Comparison of ENCODE assay signal across 2 cellular contexts in the genomic region with DNA sequence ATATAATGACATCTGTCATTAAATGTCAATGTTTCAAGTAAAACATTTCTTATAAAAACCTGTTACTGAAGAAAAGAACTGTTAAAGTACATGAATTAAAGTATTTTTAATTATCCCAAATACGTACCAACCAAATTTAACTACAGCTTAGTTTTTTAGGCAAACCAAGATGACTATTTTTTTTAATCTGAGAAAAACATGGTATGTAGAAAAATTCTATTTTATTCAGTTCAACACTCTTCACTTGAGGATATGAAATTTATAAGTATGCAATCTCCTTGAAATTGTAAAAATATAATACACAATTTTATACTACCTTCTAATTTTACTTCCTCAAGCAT.
TF ChIP-seq lines count a peak whose summit lies in the region.

No MANE protein-coding gene starts in this region.

TF ChIP-seq in IMR-90, 13 proteins besides CTCF, POLR2A, EP300 and RAD21:
- TF ChIP-seq CEBPB (IDR thresholded peaks at IDR 0.05; ENCODE audit: low read depth, low read length) (no peak), USF2 (IDR thresholded peaks at IDR 0.05; ENCODE audit: low read depth, low read length) (no peak), NFE2L2 (IDR thresholded peaks at IDR 0.05; ENCODE audit: low read depth, low read length) (no peak), SMC3 (IDR thresholded peaks at IDR 0.05; ENCODE audit: low read depth, low read length) (no peak)
- TF ChIP-seq, protein P1, sequence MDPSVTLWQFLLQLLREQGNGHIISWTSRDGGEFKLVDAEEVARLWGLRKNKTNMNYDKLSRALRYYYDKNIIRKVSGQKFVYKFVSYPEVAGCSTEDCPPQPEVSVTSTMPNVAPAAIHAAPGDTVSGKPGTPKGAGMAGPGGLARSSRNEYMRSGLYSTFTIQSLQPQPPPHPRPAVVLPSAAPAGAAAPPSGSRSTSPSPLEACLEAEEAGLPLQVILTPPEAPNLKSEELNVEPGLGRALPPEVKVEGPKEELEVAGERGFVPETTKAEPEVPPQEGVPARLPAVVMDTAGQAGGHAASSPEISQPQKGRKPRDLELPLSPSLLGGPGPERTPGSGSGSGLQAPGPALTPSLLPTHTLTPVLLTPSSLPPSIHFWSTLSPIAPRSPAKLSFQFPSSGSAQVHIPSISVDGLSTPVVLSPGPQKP (IDR thresholded peaks at IDR 0.05; ENCODE audit: borderline replicate concordance, low read depth, low read length) = no peak

TF ChIP-seq in HepG2, 621 proteins besides CTCF, POLR2A, EP300 and RAD21:
- TF ChIP-seq, protein P2, sequence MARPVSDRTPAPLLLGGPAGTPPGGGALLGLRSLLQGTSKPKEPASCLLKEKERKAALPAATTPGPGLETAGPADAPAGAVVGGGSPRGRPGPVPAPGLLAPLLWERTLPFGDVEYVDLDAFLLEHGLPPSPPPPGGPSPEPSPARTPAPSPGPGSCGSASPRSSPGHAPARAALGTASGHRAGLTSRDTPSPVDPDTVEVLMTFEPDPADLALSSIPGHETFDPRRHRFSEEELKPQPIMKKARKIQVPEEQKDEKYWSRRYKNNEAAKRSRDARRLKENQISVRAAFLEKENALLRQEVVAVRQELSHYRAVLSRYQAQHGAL (CRISPR knock-in tag; IDR thresholded peaks at IDR 0.05; ENCODE audit: not compliant biosample characterization) = no peak
- TF ChIP-seq ADNP (CRISPR knock-in tag; IDR thresholded peaks at IDR 0.05) (no peak), SOX5 (CRISPR knock-in tag; IDR thresholded peaks at IDR 0.05; ENCODE audit: borderline replicate concordance) (no peak), PHF8 (CRISPR knock-in tag; IDR thresholded peaks at IDR 0.05) (no peak), SALL2 (CRISPR knock-in tag; IDR thresholded peaks at IDR 0.05) (no peak), ZNF766 (CRISPR knock-in tag; IDR thresholded peaks at IDR 0.05; ENCODE audit: borderline replicate concordance) (no peak), ZNF441 (CRISPR knock-in tag; IDR thresholded peaks at IDR 0.05; ENCODE audit: borderline replicate concordance) (no peak), ZNF431 (CRISPR knock-in tag; IDR thresholded peaks at IDR 0.05; ENCODE audit: borderline replicate concordance, low read depth) (no peak), ATF1 (CRISPR knock-in tag; IDR thresholded peaks at IDR 0.05) (no peak), NFATC3 (CRISPR knock-in tag; IDR thresholded peaks at IDR 0.05) (no peak), JDP2 (CRISPR knock-in tag; IDR thresholded peaks at IDR 0.05; ENCODE audit: borderline replicate concordance) (no peak)
- TF ChIP-seq, protein P3, sequence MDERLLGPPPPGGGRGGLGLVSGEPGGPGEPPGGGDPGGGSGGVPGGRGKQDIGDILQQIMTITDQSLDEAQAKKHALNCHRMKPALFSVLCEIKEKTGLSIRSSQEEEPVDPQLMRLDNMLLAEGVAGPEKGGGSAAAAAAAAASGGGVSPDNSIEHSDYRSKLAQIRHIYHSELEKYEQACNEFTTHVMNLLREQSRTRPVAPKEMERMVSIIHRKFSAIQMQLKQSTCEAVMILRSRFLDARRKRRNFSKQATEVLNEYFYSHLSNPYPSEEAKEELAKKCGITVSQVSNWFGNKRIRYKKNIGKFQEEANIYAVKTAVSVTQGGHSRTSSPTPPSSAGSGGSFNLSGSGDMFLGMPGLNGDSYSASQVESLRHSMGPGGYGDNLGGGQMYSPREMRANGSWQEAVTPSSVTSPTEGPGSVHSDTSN (CRISPR knock-in tag; IDR thresholded peaks at IDR 0.05) = no peak
- TF ChIP-seq, protein P4, sequence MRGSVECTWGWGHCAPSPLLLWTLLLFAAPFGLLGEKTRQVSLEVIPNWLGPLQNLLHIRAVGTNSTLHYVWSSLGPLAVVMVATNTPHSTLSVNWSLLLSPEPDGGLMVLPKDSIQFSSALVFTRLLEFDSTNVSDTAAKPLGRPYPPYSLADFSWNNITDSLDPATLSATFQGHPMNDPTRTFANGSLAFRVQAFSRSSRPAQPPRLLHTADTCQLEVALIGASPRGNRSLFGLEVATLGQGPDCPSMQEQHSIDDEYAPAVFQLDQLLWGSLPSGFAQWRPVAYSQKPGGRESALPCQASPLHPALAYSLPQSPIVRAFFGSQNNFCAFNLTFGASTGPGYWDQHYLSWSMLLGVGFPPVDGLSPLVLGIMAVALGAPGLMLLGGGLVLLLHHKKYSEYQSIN (CRISPR knock-in tag; IDR thresholded peaks at IDR 0.05; ENCODE audit: borderline replicate concordance) = no peak
- TF ChIP-seq, protein P5, sequence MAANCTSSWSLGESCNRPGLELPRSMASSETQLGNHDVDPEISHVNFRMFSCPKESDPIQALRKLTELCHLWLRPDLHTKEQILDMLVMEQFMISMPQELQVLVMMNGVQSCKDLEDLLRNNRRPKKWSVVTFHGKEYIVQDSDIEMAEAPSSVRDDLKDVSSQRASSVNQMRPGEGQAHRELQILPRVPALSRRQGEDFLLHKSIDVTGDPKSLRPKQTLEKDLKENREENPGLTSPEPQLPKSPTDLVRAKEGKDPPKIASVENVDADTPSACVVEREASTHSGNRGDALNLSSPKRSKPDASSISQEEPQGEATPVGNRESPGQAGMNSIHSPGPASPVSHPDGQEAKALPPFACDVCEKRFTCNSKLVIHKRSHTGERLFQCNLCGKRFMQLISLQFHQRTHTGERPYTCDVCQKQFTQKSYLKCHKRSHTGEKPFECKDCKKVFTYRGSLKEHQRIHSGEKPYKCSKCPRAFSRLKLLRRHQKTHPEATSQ (CRISPR knock-in tag; IDR thresholded peaks at IDR 0.05; ENCODE audit: borderline replicate concordance) = no peak
- TF ChIP-seq, protein P6, sequence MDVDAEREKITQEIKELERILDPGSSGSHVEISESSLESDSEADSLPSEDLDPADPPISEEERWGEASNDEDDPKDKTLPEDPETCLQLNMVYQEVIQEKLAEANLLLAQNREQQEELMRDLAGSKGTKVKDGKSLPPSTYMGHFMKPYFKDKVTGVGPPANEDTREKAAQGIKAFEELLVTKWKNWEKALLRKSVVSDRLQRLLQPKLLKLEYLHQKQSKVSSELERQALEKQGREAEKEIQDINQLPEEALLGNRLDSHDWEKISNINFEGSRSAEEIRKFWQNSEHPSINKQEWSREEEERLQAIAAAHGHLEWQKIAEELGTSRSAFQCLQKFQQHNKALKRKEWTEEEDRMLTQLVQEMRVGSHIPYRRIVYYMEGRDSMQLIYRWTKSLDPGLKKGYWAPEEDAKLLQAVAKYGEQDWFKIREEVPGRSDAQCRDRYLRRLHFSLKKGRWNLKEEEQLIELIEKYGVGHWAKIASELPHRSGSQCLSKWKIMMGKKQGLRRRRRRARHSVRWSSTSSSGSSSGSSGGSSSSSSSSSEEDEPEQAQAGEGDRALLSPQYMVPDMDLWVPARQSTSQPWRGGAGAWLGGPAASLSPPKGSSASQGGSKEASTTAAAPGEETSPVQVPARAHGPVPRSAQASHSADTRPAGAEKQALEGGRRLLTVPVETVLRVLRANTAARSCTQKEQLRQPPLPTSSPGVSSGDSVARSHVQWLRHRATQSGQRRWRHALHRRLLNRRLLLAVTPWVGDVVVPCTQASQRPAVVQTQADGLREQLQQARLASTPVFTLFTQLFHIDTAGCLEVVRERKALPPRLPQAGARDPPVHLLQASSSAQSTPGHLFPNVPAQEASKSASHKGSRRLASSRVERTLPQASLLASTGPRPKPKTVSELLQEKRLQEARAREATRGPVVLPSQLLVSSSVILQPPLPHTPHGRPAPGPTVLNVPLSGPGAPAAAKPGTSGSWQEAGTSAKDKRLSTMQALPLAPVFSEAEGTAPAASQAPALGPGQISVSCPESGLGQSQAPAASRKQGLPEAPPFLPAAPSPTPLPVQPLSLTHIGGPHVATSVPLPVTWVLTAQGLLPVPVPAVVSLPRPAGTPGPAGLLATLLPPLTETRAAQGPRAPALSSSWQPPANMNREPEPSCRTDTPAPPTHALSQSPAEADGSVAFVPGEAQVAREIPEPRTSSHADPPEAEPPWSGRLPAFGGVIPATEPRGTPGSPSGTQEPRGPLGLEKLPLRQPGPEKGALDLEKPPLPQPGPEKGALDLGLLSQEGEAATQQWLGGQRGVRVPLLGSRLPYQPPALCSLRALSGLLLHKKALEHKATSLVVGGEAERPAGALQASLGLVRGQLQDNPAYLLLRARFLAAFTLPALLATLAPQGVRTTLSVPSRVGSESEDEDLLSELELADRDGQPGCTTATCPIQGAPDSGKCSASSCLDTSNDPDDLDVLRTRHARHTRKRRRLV (CRISPR knock-in tag; IDR thresholded peaks at IDR 0.05) = no peak
- TF ChIP-seq, protein P7, sequence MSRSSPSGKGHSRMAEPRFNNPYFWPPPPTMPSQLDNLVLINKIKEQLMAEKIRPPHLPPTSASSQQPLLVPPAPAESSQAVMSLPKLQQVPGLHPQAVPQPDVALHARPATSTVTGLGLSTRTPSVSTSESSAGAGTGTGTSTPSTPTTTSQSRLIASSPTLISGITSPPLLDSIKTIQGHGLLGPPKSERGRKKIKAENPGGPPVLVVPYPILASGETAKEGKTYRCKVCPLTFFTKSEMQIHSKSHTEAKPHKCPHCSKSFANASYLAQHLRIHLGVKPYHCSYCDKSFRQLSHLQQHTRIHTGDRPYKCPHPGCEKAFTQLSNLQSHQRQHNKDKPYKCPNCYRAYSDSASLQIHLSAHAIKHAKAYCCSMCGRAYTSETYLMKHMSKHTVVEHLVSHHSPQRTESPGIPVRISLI (CRISPR knock-in tag; IDR thresholded peaks at IDR 0.05; ENCODE audit: borderline replicate concordance) = no peak
